Comparison of ENCODE assay signal across 1 cellular context in genomic region chr15:43915820-43916660, GRCh38.
TF ChIP-seq lines count a peak whose summit lies in the region.

No MANE protein-coding gene starts in this region.

TF ChIP-seq in IMR-90, 13 proteins besides CTCF, POLR2A, EP300 and RAD21:
- TF ChIP-seq MXI1 (IDR thresholded peaks at IDR 0.05; ENCODE audit: borderline replicate concordance, low read depth, low read length), result no peak
- no peak for TF ChIP-seq SMC3 (IDR thresholded peaks at IDR 0.05; ENCODE audit: low read depth, low read length)
- no peak for TF ChIP-seq BHLHE40 (IDR thresholded peaks at IDR 0.05; ENCODE audit: low read depth, low read length)
- TF ChIP-seq USF2 (IDR thresholded peaks at IDR 0.05; ENCODE audit: low read depth, low read length), result no peak
- TF ChIP-seq RFX5 (IDR thresholded peaks at IDR 0.05; ENCODE audit: low read depth, low read length), result no peak
- no peak for TF ChIP-seq RCOR1 (IDR thresholded peaks at IDR 0.05; ENCODE audit: insufficient replicate concordance, low read length)
- no peak for TF ChIP-seq CEBPB (IDR thresholded peaks at IDR 0.05; ENCODE audit: low read depth, low read length)
